20 cellular contexts compared by ENCODE assay signal in the genomic region with DNA sequence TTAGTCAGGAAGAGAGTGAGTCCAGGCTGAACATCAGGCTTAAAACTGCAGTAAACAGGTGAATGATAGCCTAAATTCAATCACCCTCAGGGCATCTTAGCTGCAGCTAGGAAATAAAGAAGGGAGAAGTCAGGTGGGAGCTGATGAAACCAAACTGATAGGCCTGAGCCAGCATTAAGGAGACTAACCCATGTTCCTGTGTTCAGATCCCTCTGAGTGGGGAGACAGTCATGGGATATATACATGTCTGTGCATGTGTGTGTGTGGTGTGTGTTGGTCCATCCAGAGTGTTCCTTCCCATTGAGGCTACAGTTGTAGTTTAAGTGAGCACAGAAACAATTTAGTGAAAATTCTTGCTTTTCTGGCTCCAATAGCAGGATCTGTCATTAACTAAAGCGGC.
"Had no signal": no experiment of that assay in that cellular context is flagged by ENCODE, and none has a peak within 500 bp of the region (broad histone marks: within the 10 kb centered on the region; RNA-seq: fewer than 3 reads in every experiment).

No MANE protein-coding gene starts in this region.

- H3K9me3 Mint-ChIP-seq: activated CD4-positive, alpha-beta T cell treated with anti-CD3 and anti-CD28 coated beads, Interleukin-2, amount 10 ng/mL, durations not matched to agents 7 days and 5 days; activated T-helper 1 cell treated with anti-CD3 and anti-CD28 coated beads, Interleukin-12 subunit alpha, Interleukin-12 subunit beta, Interleukin-2, Interleukin-4 antibody, amounts not matched to agents 30 ng/mL and 10 ng/mL and 1 ng/mL, durations not matched to agents 14 hours and 24 hours and 36 hours; endodermal cell; nephron; stimulated activated naive CD8-positive, alpha-beta T cell treated with anti-CD3 and anti-CD28 coated beads, Interleukin-15, Interleukin-2, amounts not matched to agents 100 ng/mL and 50 ng/mL, for 24 hours; T-helper 2 cell treated with Interferon-gamma antibody and Interleukin-4, amounts not matched to agents 5 μg/mL and 100 μg/mL, for 36 hours had no signal

- H3K4me1 Mint-ChIP-seq: activated CD4-positive, alpha-beta T cell treated with anti-CD3 and anti-CD28 coated beads, Interleukin-2, amount 10 ng/mL, durations not matched to agents 7 days and 5 days; endodermal cell; nephron had no signal

- DNase-seq: activated CD4-positive, alpha-beta T cell treated with anti-CD3 and anti-CD28 coated beads, Interleukin-2, amount 10 ng/mL, durations not matched to agents 7 days and 5 days; activated CD4-positive, CD25-positive, alpha-beta regulatory T cell; anterior cingulate cortex; dorsolateral prefrontal cortex; endodermal cell; esophagus squamous epithelium; glutamatergic neuron; hypothalamus; left ventricle myocardium superior; mesendoderm; nucleus accumbens; right cardiac atrium; trophoblast cell had no signal

- H3K27ac ChIP-seq: breast epithelium, dorsolateral prefrontal cortex, esophagus squamous epithelium, prostate gland, suprapubic skin had no signal

- H3K36me3 ChIP-seq: breast epithelium, esophagus squamous epithelium, prostate gland, suprapubic skin had no signal

- ATAC-seq: left ventricle myocardium superior, right cardiac atrium had no signal

- H3K4me1 ChIP-seq: breast epithelium, esophagus squamous epithelium, prostate gland, suprapubic skin had no signal

- H3K27me3 Mint-ChIP-seq: activated CD4-positive, alpha-beta T cell treated with anti-CD3 and anti-CD28 coated beads, Interleukin-2, amount 10 ng/mL, durations not matched to agents 7 days and 5 days; stimulated activated naive CD8-positive, alpha-beta T cell treated with anti-CD3 and anti-CD28 coated beads, Interleukin-15, Interleukin-2, amounts not matched to agents 100 ng/mL and 50 ng/mL, for 24 hours had no signal

- H3K27me3 ChIP-seq: breast epithelium, dorsolateral prefrontal cortex, esophagus squamous epithelium, suprapubic skin had no signal

- H3K4me3 ChIP-seq: breast epithelium, dorsolateral prefrontal cortex, esophagus squamous epithelium, prostate gland, suprapubic skin had no signal

- H3K27ac Mint-ChIP-seq: activated CD4-positive, alpha-beta T cell treated with anti-CD3 and anti-CD28 coated beads, Interleukin-2, amount 10 ng/mL, durations not matched to agents 7 days and 5 days; activated T-helper 1 cell treated with anti-CD3 and anti-CD28 coated beads, Interleukin-12 subunit alpha, Interleukin-12 subunit beta, Interleukin-2, Interleukin-4 antibody, amounts not matched to agents 30 ng/mL and 10 ng/mL and 1 ng/mL, durations not matched to agents 14 hours and 24 hours and 36 hours; endodermal cell; nephron; stimulated activated naive CD8-positive, alpha-beta T cell treated with anti-CD3 and anti-CD28 coated beads, Interleukin-15, Interleukin-2, amounts not matched to agents 100 ng/mL and 50 ng/mL, for 24 hours; T-helper 2 cell treated with Interferon-gamma antibody and Interleukin-4, amounts not matched to agents 5 μg/mL and 100 μg/mL, for 36 hours had no signal

- H3K4me3 Mint-ChIP-seq: activated CD4-positive, alpha-beta T cell treated with anti-CD3 and anti-CD28 coated beads, Interleukin-2, amount 10 ng/mL, durations not matched to agents 7 days and 5 days; activated T-helper 1 cell treated with anti-CD3 and anti-CD28 coated beads, Interleukin-12 subunit alpha, Interleukin-12 subunit beta, Interleukin-2, Interleukin-4 antibody, amounts not matched to agents 30 ng/mL and 10 ng/mL and 1 ng/mL, durations not matched to agents 14 hours and 24 hours and 36 hours; endodermal cell; nephron; stimulated activated naive CD8-positive, alpha-beta T cell treated with anti-CD3 and anti-CD28 coated beads, Interleukin-15, Interleukin-2, amounts not matched to agents 100 ng/mL and 50 ng/mL, for 24 hours; T-helper 2 cell treated with Interferon-gamma antibody and Interleukin-4, amounts not matched to agents 5 μg/mL and 100 μg/mL, for 36 hours had no signal

- H3K9me3 ChIP-seq: breast epithelium, esophagus squamous epithelium, prostate gland, suprapubic skin had no signal
